In genomic region chr12:80807640-80808288, GRCh38 we compare ENCODE assay signal across 1 cellular context.
TF ChIP-seq lines count a peak whose summit lies in the region.

No MANE protein-coding gene starts in this region.

TF ChIP-seq in GM12878, 131 proteins besides CTCF, POLR2A, EP300 and RAD21 (continued from another document):
- TF ChIP-seq ZNF687 (IDR thresholded peaks at IDR 0.05) (peak; percentile 28; the same call in 1 of the 2 replicates), BCL11A (IDR thresholded peaks at IDR 0.05; ENCODE audit: low read depth, low read length) (peak; percentile 74), PKNOX1 (IDR thresholded peaks at IDR 0.05) (peak; percentile 51; the same call in 1 of the 2 replicates), MTA2 (IDR thresholded peaks at IDR 0.05; ENCODE audit: low read depth) (peak; percentile 58; the same call in 1 of the 2 replicates), IRF4 (IDR thresholded peaks at IDR 0.05; ENCODE audit: low read depth, low read length) (peak; percentile 48; the same call in 1 of the 2 replicates), RUNX3 (IDR thresholded peaks at IDR 0.05; ENCODE audit: low read length) (peak; percentile 20), DPF2 (IDR thresholded peaks at IDR 0.05) (peak; percentile 45; the same call in 1 of the 2 replicates), MYC (IDR thresholded peaks at IDR 0.05; ENCODE audit: insufficient read depth, insufficient read length, insufficient replicate concordance, low read length, severe bottlenecking) (no peak), SPI1 (IDR thresholded peaks at IDR 0.05; ENCODE audit: borderline replicate concordance, insufficient read depth, low read depth, low read length) (peak; percentile 77), NR2F1 (conservative IDR thresholded peaks at IDR 0.05) (peak; percentile 79)
